ENCODE assay signal across 1 cellular context in genomic region chr20:23084282-23084844, GRCh38.
TF ChIP-seq lines count a peak whose summit lies in the region.

No MANE protein-coding gene starts in this region.

TF ChIP-seq in H1, 55 proteins besides CTCF, POLR2A, EP300 and RAD21:
- no peak for TF ChIP-seq CHD7 (IDR thresholded peaks at IDR 0.05; ENCODE audit: insufficient replicate concordance, low read length)
- TF ChIP-seq FOSL1 (IDR thresholded peaks at IDR 0.05; ENCODE audit: insufficient read depth, low read depth, low read length) = no peak
- no peak for TF ChIP-seq SIN3A (conservative IDR thresholded peaks at IDR 0.05 in 1 of 2, IDR thresholded peaks at IDR 0.05 in 1 of 2; ENCODE audit: low read depth in 1 of 2, low read length in 2 of 2)
- no peak for TF ChIP-seq KDM1A (IDR thresholded peaks at IDR 0.05; ENCODE audit: borderline replicate concordance, low read length)
- no peak for TF ChIP-seq PHF8 (conservative IDR thresholded peaks at IDR 0.05; ENCODE audit: low read depth, low read length)
